Comparison of ENCODE assay signal across 1 cellular context in the genomic region with DNA sequence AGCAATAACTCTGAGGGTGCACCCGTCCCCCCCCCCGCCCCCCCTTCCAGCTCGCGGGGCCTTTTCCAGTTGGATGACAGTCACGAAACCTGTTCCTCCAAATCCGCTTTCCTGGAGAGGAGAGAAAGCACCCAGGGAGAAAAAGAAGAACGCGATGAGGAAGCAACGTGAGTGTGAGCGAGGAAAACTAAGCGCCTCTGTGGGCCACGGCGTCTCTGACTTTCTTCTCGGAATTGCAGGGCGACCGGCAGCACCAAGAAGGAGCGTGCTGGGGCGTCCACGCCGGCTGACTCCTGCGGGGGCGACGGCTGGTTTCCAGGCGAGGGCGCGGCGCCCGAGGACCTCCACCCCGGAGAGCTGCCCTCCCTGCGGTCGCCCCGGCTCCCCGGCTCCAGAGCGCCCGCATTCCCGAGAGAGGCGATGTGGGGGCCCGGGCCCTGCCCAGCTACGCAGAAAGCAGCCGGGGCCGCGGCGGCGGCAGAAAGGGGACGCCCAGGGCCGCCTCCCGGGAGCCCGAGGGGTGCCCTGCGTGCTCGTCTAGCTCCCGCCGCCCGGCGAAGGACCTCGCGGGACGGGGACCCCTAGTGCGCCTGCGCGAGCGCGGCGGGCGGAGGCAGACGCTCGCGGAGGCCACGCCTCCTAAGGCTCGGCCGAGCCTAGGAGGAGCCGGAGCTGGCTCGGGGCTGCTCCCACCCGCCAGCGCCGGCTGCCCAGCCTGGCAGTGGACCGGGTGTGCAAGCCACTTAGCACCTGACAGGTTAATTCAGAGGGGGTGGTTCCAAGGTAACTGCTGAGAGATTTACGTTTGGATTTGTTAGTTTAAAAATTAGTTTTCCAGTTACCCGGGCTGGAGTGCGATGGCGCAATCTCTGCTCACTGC.
TF ChIP-seq lines count a peak whose summit lies in the region.

No MANE protein-coding gene starts in this region.

TF ChIP-seq in endothelial cell of umbilical vein, 7 proteins besides CTCF, POLR2A, EP300 and RAD21:
- TF ChIP-seq MAX (IDR thresholded peaks at IDR 0.05; ENCODE audit: insufficient read depth, insufficient read length) = no peak
- TF ChIP-seq EZH2 (IDR thresholded peaks at IDR 0.05; ENCODE audit: borderline replicate concordance, low read depth, low read length, severe bottlenecking) = no peak
- peak; percentile 86 for TF ChIP-seq POLR2AphosphoS5 (IDR thresholded peaks at IDR 0.05; ENCODE audit: insufficient read depth, low read depth, low read length)
- no peak for TF ChIP-seq FOS (IDR thresholded peaks at IDR 0.05; ENCODE audit: borderline replicate concordance, insufficient read depth, low read length)
- no peak for TF ChIP-seq MYC (IDR thresholded peaks at IDR 0.05; ENCODE audit: low read depth, low read length)
- no peak for TF ChIP-seq JUN (IDR thresholded peaks at IDR 0.05; ENCODE audit: borderline replicate concordance, insufficient read depth, insufficient read length, low read depth)
